Comparison of ENCODE assay signal across 27 cellular contexts in the genomic region with DNA sequence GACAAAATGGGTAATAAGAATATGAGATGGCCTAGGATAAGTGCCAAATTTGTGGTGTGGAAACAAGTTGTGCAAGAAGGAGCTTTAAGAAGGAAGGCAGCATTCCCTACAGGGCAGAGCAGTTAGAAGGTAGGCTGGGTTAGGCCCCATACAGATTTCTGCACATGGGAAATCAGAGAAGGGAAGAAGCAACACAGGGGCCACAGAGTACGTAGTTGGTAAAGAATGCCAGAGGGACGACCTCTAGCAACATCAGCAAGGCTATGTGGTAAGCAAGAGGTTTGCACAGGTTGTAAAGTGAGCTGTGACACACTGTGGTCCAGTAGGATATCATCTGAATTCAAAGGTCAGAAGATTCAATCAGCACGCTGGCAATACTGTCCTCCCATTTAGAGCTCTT.
A peak's percentile ranks its signal among the peaks of the same experiment; 100 is the strongest.
DNase-seq lines count a peak whose midpoint lies in the region; ATAC-seq and TF ChIP-seq lines count a peak whose summit lies in the region.
"Had no signal": no experiment of that assay in that cellular context is flagged by ENCODE, and none has a peak within 500 bp of the region (broad histone marks: within the 10 kb centered on the region; RNA-seq: fewer than 3 reads in every experiment).

No MANE protein-coding gene starts in this region.

- peak; percentile 36 for ATAC-seq in Right ventricle myocardium superior (ENCODE audit: poor library complexity)
- ATAC-seq: activated CD8-positive, alpha-beta T cell treated with anti-CD3 and anti-CD28 coated beads for 36 hours; stimulated activated naive CD8-positive, alpha-beta T cell treated with anti-CD3 and anti-CD28 coated beads, Interleukin-15, Interleukin-2, amounts not matched to agents 100 U/mL and 50 U/mL, for 24 hours; upper lobe of right lung had no signal

- H3K36me3 ChIP-seq in ascending aorta: no peaks in the 10 kb centered on the region
- H3K36me3 ChIP-seq: colonic mucosa, ovary, upper lobe of right lung had no signal

- no peaks in the 10 kb centered on the region for H3K9me3 ChIP-seq in ascending aorta
- H3K9me3 ChIP-seq: colonic mucosa, ovary, upper lobe of right lung had no signal

- no peaks in the 10 kb centered on the region for H3K4me1 ChIP-seq in ascending aorta
- H3K4me1 ChIP-seq: colonic mucosa, upper lobe of right lung had no signal

- DNase-seq in Right ventricle myocardium superior (no peak), cardiac septum (ENCODE audit: low spot score) (no peak), fibroblast of gingiva (ENCODE audit: low read depth) (peak; percentile 41), iris pigment epithelial cell (ENCODE audit: low read depth) (peak; percentile 19), NCI-H69 (lab: John Stamatoyannopoulos, UW) (no peak), ascending aorta (ENCODE audit: low spot score in 2 of 2) (no peak), NCI-H2107 (lab: John Stamatoyannopoulos, UW) (no peak), COLO668 (lab: John Stamatoyannopoulos, UW; ENCODE audit: unreplicated experiment) (no peak)
- DNase-seq: activated CD4-positive, alpha-beta T cell treated with anti-CD3 and anti-CD28 coated beads for 1 hour; activated CD8-positive, alpha-beta memory T cell treated with anti-CD3 and anti-CD28 coated beads, Interleukin-2, amount 50 U/mL, for 48 hours; activated CD8-positive, alpha-beta T cell treated with anti-CD3 and anti-CD28 coated beads for 36 hours; activated naive CD4-positive, alpha-beta T cell treated with anti-CD3 and anti-CD28 coated beads, Interleukin-2, amount 50 U/mL, for 16 hours; colonic mucosa; effector CD4-positive, alpha-beta T cell; H9; head of caudate nucleus; mesenchymal stem cell; NCI-H1092; NCI-H1694 treated with DMSO at 0.1 percent for 48 hours; NCI-H2171; NCI-H510A; nephron progenitor cell; ovary; RPMI8226; small intestine; stimulated activated naive CD8-positive, alpha-beta T cell treated with anti-CD3 and anti-CD28 coated beads, Interleukin-15, Interleukin-2, amounts not matched to agents 100 U/mL and 50 U/mL, for 24 hours; upper lobe of right lung had no signal

- no peak for TF ChIP-seq CTCF in ascending aorta (IDR thresholded peaks at IDR 0.05)

- H3K27me3 ChIP-seq in ascending aorta: no peaks in the 10 kb centered on the region
- H3K27me3 ChIP-seq: colonic mucosa, ovary, upper lobe of right lung had no signal

- no peak overlapping the region for H3K27ac ChIP-seq in ascending aorta
- H3K27ac ChIP-seq: colonic mucosa, ovary, upper lobe of right lung had no signal

- H3K4me3 ChIP-seq in ascending aorta: no peak overlapping the region
- H3K4me3 ChIP-seq: colonic mucosa, ovary, upper lobe of right lung had no signal

- intact Hi-C loops in Right ventricle myocardium superior (cut with DNase I) (no loop called here), cardiac septum (cut with DNase I) (loop anchor here (10.0 kb wide), 1 partner anchor 767 kb away; a partner anchor contains a TSS), ascending aorta (cut with DNase I) (no loop called here)

Comparison
In these comparisons a context has a peak if more than half of its experiments do, and no peak if none do; other contexts are left out.
1. DNase-seq: peak in fibroblast of gingiva (single experiment) and iris pigment epithelial cell (single experiment); none in Right ventricle myocardium superior (single experiment), cardiac septum (single experiment), NCI-H69 (single experiment), ascending aorta (0 of 2), NCI-H2107 (single experiment) and COLO668 (single experiment).